ENCODE assay signal across 24 cellular contexts in genomic region chr13:72412481-72412880, GRCh38.
"Had no signal": no experiment of that assay in that cellular context is flagged by ENCODE, and none has a peak within 500 bp of the region (broad histone marks: within the 10 kb centered on the region; RNA-seq: fewer than 3 reads in every experiment).

No MANE protein-coding gene starts in this region.

- H3K4me1 ChIP-seq: colonic mucosa, esophagus squamous epithelium, foreskin keratinocyte, gastroesophageal sphincter, heart right ventricle, left lung, lower lobe of right lung had no signal

- H3K27me3 ChIP-seq: colonic mucosa, esophagus squamous epithelium, gastroesophageal sphincter, heart right ventricle, left lung had no signal

- FAIRE-seq: frontal cortex, islet of Langerhans, keratinocyte had no signal

- H3K27ac ChIP-seq: colonic mucosa, epithelial cell of prostate, esophagus squamous epithelium, foreskin keratinocyte, gastroesophageal sphincter, heart right ventricle, left lung, lower lobe of right lung had no signal

- H3K4me3 ChIP-seq: colonic mucosa, esophagus squamous epithelium, gastroesophageal sphincter, heart right ventricle, left lung, lower lobe of right lung, mucosa of descending colon had no signal

- H3K9me3 ChIP-seq: colonic mucosa, esophagus squamous epithelium, gastroesophageal sphincter, heart right ventricle, left lung, lower lobe of right lung, mucosa of descending colon had no signal

- H3K36me3 ChIP-seq: colonic mucosa, esophagus squamous epithelium, gastroesophageal sphincter, heart right ventricle, left lung, lower lobe of right lung had no signal

- DNase-seq: cerebellar nuclear complex; colonic mucosa; cortex of kidney; effector CD8-positive, alpha-beta T cell; effector memory CD8-positive, alpha-beta T cell; endodermal cell; erythroblast; esophagus squamous epithelium; foreskin keratinocyte; glutamatergic neuron; head of caudate nucleus; heart right ventricle; hippocampal formation; left cardiac atrium; left lung; lower lobe of right lung; mesenchymal stem cell; mucosa of descending colon had no signal

- ATAC-seq: effector memory CD8-positive, alpha-beta T cell; esophagus mucosa; foreskin keratinocyte; gastroesophageal sphincter; heart right ventricle; left cardiac atrium; left lung; lower lobe of right lung; mucosa of descending colon had no signal
